In the genomic region with DNA sequence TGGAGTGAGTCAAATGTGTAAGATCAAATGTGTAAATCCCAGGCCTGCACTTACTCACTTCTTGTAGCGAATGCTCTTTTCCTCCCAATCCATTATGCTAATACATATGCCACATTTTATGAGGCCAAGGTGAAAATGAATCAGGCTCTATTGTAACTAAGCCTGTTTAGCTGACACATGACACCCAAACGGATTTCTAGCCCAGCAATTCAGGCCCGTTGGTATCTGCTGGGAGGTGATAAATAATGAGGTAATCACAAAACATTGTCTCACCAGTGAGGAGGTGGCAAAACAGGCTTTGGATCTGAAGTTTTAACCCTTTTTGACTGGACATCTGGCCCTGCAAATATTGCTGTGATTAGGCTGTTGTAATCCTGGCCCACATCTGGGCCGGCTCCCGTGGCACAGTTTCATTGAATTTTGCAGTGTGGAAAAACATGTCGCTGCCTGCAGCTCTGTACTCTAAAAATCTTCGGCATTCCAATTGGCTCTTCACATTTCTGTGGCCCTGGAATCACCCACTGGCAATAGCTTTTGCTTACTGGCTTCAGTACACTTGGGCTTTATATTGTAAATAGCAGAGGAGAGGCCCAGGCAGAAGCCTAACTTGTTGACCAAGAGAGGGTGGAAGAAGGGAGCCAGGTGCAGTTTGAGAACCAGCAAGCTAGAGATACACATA, we compare ENCODE assay signal across 13 cellular contexts.
DNase-seq lines count a peak whose midpoint lies in the region; ATAC-seq and TF ChIP-seq lines count a peak whose summit lies in the region.
"Had no signal": no experiment of that assay in that cellular context is flagged by ENCODE, and none has a peak within 500 bp of the region (broad histone marks: within the 10 kb centered on the region; RNA-seq: fewer than 3 reads in every experiment).

No MANE protein-coding gene starts in this region.

- 0 out of 2 replicates have a peak overlapping the region, but pooled peaks have one; percentile 1 for H3K4me2 ChIP-seq in GM23338

- no peak overlapping the region for H3K4me3 ChIP-seq in GM23338
- H3K4me3 ChIP-seq: transverse colon had no signal

- POLR2A ChIA-PET in CD4-positive, alpha-beta T cell (lab: Charles Lee) = no interaction called here

- CTCF ChIA-PET in CD4-positive, alpha-beta T cell (lab: Charles Lee) = no interaction called here

- H3K4me1 Mint-ChIP-seq in GM23338 = peaks cover 32% of the 10 kb centered on the region
- H3K4me1 Mint-ChIP-seq in CD4-positive, alpha-beta T cell (ENCODE audit: low read depth) = no peaks in the 10 kb centered on the region
- H3K4me1 Mint-ChIP-seq: natural killer cell had no signal

- no peaks in the 10 kb centered on the region for H3K9me3 Mint-ChIP-seq in GM23338
- no peaks in the 10 kb centered on the region for H3K9me3 Mint-ChIP-seq in CD4-positive, alpha-beta T cell

- H3K9me3 ChIP-seq in CD4-positive, alpha-beta T cell (ENCODE audit: control insufficient read depth, low read length) = no peaks in the 10 kb centered on the region
- H3K9me3 ChIP-seq: transverse colon had no signal

- H3K79me2 ChIP-seq in GM23338 (replicated peaks; ENCODE audit: insufficient read depth) = no peaks in the 10 kb centered on the region

- intact Hi-C loops in CD4-positive, alpha-beta T cell (cut with DNase I, micrococcal nuclease) = no loop called here

- no peak for TF ChIP-seq CTCF in GM23338 (conservative IDR thresholded peaks at IDR 0.05; ENCODE audit: low read depth in 2 of 2)
- no peak for TF ChIP-seq CTCF in CD4-positive, alpha-beta T cell (IDR thresholded peaks at IDR 0.05)

- no peaks in the 10 kb centered on the region for H3K27me3 ChIP-seq in GM23338 (ENCODE audit: insufficient read depth)
- no peaks in the 10 kb centered on the region for H3K27me3 ChIP-seq in CD4-positive, alpha-beta T cell (ENCODE audit: control insufficient read depth, insufficient read depth, low read length)
- H3K27me3 ChIP-seq: transverse colon had no signal

- H2AFZ ChIP-seq in GM23338 = peak overlapping the region; percentile 5; the same call in 1 of the 2 replicates

- ATAC-seq in GM23338 (peak; percentile 73), GM18498 (IDR thresholded peaks at IDR 0.05; ENCODE audit: unreplicated experiment) (no peak)
- ATAC-seq in CD4-positive, alpha-beta T cell (ENCODE audit: poor library complexity) = no peak
- ATAC-seq: natural killer cell had no signal

- H3K4me1 ChIP-seq in GM23338 (ENCODE audit: insufficient read depth) = peaks cover 7% of the 10 kb centered on the region
- H3K4me1 ChIP-seq: transverse colon had no signal

- DNase-seq in GM23338 (ENCODE audit: low spot score) = peak; percentile 62
- peak; percentile 86 for DNase-seq in NCI-H2029 treated with DMSO at 0.1 percent for 48 hours (lab: John Stamatoyannopoulos, UW)
- DNase-seq in SW480 (ENCODE audit: low spot score) = peak; percentile 19
- peak; percentile 35 for DNase-seq in myocyte (ENCODE audit: low read depth)
- DNase-seq in germinal center (ENCODE audit: low spot score) = no peak
- DNase-seq in KBM-7 = no peak
- no peak for DNase-seq in CD4-positive, alpha-beta T cell
- DNase-seq: activated T-cell treated with anti-CD3 and anti-CD28 coated beads for 4 hours, caudate nucleus, natural killer cell, NCI-H1694 treated with DMSO at 0.1 percent for 48 hours, transverse colon had no signal

- H3K9me2 ChIP-seq in GM23338 (ENCODE audit: insufficient read depth) = peaks cover 10% of the 10 kb centered on the region

- H3K4me3 Mint-ChIP-seq in GM23338 = no peak overlapping the region
- H3K4me3 Mint-ChIP-seq in CD4-positive, alpha-beta T cell = no peak overlapping the region
- H3K4me3 Mint-ChIP-seq: natural killer cell had no signal

- peak overlapping the region; percentile 93 for H3K27ac Mint-ChIP-seq in GM23338
- no peak overlapping the region for H3K27ac Mint-ChIP-seq in CD4-positive, alpha-beta T cell
- H3K27ac Mint-ChIP-seq: natural killer cell had no signal

- H3K27ac ChIP-seq in GM23338 (ENCODE audit: low read depth) = peak overlapping the region; percentile 18; the same call in 1 of the 2 replicates
- H3K27ac ChIP-seq in CD4-positive, alpha-beta T cell (ENCODE audit: low read depth, low read length) = no peak overlapping the region
- H3K27ac ChIP-seq: transverse colon had no signal

- H4K20me1 ChIP-seq in GM23338 (replicated peaks; ENCODE audit: insufficient read depth) = no peaks in the 10 kb centered on the region

- H3K27me3 Mint-ChIP-seq in GM23338 (ENCODE audit: insufficient read depth, low read depth, poor library complexity) = peaks cover 4% of the 10 kb centered on the region
- H3K27me3 Mint-ChIP-seq in CD4-positive, alpha-beta T cell = no peaks in the 10 kb centered on the region

- H3K36me3 Mint-ChIP-seq in GM23338 (ENCODE audit: low read depth) = no peaks in the 10 kb centered on the region
- no peaks in the 10 kb centered on the region for H3K36me3 Mint-ChIP-seq in CD4-positive, alpha-beta T cell (ENCODE audit: low read depth)
- H3K36me3 Mint-ChIP-seq: natural killer cell had no signal

- no peaks in the 10 kb centered on the region for H3K36me3 ChIP-seq in GM23338 (ENCODE audit: insufficient read depth)
- H3K36me3 ChIP-seq: transverse colon had no signal

- H3F3A ChIP-seq in GM23338 (replicated peaks; ENCODE audit: low read depth) = no peaks in the 10 kb centered on the region

- in situ Hi-C loops in KBM-7 (cut with MboI; ENCODE audit: low pct_unique_long_range_greater_than_20kb, low sequenced_read_pairs) = no loop called here

TF ChIP-seq in GM23338, 12 proteins besides CTCF, POLR2A, EP300 and RAD21 (continues in another document):
- TF ChIP-seq POLR2AphosphoS5 (IDR thresholded peaks at IDR 0.05; ENCODE audit: low read depth) (no peak), EZH2phosphoT487 (IDR thresholded peaks at IDR 0.05; ENCODE audit: unreplicated experiment) (no peak), CREB1 (CRISPR knock-in tag; IDR thresholded peaks at IDR 0.05; ENCODE audit: low read depth) (no peak), ZNF114 (CRISPR knock-in tag; IDR thresholded peaks at IDR 0.05) (no peak)
- TF ChIP-seq, protein P1, sequence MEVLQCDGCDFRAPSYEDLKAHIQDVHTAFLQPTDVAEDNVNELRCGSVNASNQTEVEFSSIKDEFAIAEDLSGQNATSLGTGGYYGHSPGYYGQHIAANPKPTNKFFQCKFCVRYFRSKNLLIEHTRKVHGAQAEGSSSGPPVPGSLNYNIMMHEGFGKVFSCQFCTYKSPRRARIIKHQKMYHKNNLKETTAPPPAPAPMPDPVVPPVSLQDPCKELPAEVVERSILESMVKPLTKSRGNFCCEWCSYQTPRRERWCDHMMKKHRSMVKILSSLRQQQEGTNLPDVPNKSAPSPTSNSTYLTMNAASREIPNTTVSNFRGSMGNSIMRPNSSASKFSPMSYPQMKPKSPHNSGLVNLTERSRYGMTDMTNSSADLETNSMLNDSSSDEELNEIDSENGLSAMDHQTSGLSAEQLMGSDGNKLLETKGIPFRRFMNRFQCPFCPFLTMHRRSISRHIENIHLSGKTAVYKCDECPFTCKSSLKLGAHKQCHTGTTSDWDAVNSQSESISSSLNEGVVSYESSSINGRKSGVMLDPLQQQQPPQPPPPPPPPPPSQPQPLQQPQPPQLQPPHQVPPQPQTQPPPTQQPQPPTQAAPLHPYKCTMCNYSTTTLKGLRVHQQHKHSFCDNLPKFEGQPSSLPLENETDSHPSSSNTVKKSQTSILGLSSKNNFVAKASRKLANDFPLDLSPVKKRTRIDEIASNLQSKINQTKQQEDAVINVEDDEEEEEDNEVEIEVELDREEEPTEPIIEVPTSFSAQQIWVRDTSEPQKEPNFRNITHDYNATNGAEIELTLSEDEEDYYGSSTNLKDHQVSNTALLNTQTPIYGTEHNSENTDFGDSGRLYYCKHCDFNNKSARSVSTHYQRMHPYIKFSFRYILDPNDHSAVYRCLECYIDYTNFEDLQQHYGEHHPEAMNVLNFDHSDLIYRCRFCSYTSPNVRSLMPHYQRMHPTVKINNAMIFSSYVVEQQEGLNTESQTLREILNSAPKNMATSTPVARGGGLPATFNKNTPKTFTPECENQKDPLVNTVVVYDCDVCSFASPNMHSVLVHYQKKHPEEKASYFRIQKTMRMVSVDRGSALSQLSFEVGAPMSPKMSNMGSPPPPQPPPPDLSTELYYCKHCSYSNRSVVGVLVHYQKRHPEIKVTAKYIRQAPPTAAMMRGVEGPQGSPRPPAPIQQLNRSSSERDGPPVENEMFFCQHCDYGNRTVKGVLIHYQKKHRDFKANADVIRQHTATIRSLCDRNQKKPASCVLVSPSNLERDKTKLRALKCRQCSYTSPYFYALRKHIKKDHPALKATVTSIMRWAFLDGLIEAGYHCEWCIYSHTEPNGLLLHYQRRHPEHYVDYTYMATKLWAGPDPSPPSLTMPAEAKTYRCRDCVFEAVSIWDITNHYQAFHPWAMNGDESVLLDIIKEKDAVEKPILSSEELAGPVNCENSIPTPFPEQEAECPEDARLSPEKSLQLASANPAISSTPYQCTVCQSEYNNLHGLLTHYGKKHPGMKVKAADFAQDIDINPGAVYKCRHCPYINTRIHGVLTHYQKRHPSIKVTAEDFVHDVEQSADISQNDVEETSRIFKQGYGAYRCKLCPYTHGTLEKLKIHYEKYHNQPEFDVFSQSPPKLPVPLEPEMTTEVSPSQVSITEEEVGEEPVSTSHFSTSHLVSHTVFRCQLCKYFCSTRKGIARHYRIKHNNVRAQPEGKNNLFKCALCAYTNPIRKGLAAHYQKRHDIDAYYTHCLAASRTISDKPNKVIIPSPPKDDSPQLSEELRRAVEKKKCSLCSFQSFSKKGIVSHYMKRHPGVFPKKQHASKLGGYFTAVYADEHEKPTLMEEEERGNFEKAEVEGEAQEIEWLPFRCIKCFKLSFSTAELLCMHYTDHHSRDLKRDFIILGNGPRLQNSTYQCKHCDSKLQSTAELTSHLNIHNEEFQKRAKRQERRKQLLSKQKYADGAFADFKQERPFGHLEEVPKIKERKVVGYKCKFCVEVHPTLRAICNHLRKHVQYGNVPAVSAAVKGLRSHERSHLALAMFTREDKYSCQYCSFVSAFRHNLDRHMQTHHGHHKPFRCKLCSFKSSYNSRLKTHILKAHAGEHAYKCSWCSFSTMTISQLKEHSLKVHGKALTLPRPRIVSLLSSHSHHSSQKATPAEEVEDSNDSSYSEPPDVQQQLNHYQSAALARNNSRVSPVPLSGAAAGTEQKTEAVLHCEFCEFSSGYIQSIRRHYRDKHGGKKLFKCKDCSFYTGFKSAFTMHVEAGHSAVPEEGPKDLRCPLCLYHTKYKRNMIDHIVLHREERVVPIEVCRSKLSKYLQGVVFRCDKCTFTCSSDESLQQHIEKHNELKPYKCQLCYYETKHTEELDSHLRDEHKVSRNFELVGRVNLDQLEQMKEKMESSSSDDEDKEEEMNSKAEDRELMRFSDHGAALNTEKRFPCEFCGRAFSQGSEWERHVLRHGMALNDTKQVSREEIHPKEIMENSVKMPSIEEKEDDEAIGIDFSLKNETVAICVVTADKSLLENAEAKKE (CRISPR knock-in tag; IDR thresholded peaks at IDR 0.05) = no peak

Comparison
In these comparisons a context has a peak if more than half of its experiments do, and no peak if none do; other contexts are left out.
1. DNase-seq: peak in GM23338 (single experiment), NCI-H2029 treated with DMSO at 0.1 percent for 48 hours (single experiment), SW480 (single experiment) and myocyte (single experiment); none in germinal center (single experiment), KBM-7 (single experiment) and CD4-positive, alpha-beta T cell (0 of 10).